15 cellular contexts compared by ENCODE assay signal in genomic region chr22:25119609-25120008, GRCh38.
DNase-seq lines count a peak whose midpoint lies in the region; ATAC-seq, FAIRE-seq and TF ChIP-seq lines count a peak whose summit lies in the region.
"Had no signal": no experiment of that assay in that cellular context is flagged by ENCODE, and none has a peak within 500 bp of the region (broad histone marks: within the 10 kb centered on the region; RNA-seq: fewer than 3 reads in every experiment).

No MANE protein-coding gene starts in this region.

- no peaks in the 10 kb centered on the region for H3K9me3 ChIP-seq in CD4-positive, alpha-beta memory T cell (ENCODE audit: control insufficient read depth in 1 of 2, low read length in 2 of 2)
- H3K9me3 ChIP-seq in iPS-20b (ENCODE audit: insufficient read depth, low read depth, low read length) = no peaks in the 10 kb centered on the region; the same call in 1 of the 2 replicates
- no peaks in the 10 kb centered on the region for H3K9me3 ChIP-seq in small intestine (ENCODE audit: control insufficient read depth, low read depth)

- FAIRE-seq in small intestine (lab: Jason Lieb, UNC) = no peak
- FAIRE-seq: GM12878 had no signal

- 41 to 69% (median 55%) methylated on average over 2 of the region's 2 CpGs for WGBS in small intestine, 3 donors

- peak overlapping the region; percentile 28; the same call in 1 of the 2 replicates for H3K9ac ChIP-seq in iPS-20b (ENCODE audit: low read depth, low read length)

- no peak for ATAC-seq in WTC11
- ATAC-seq in sciatic nerve = peak; percentile 34
- ATAC-seq in HG03520 (IDR thresholded peaks at IDR 0.05; ENCODE audit: unreplicated experiment) = no peak

- H3K27me3 Mint-ChIP-seq in CD4-positive, alpha-beta memory T cell = no peaks in the 10 kb centered on the region
- H3K27me3 Mint-ChIP-seq in WTC11 (ENCODE audit: low read depth) = no peaks in the 10 kb centered on the region

- peaks cover 0 to 4% of the 10 kb centered on the region in 2 donors for H3K36me3 Mint-ChIP-seq in CD4-positive, alpha-beta memory T cell
- H3K36me3 Mint-ChIP-seq in WTC11 = peaks cover 11% of the 10 kb centered on the region

- H3K4me3 ChIP-seq in CD4-positive, alpha-beta memory T cell (ENCODE audit: low read length in 2 of 2) = no peak overlapping the region
- no peak overlapping the region for H3K4me3 ChIP-seq in iPS-20b (ENCODE audit: low read length)
- H3K4me3 ChIP-seq in small intestine (ENCODE audit: low read depth in 1 of 2, low read length in 2 of 2) = no peak overlapping the region
- H3K4me3 ChIP-seq: GM12878 had no signal

- peak overlapping the region in 4 of 7 donors; percentile 1 to 79 (median 29) for H3K27ac Mint-ChIP-seq in CD4-positive, alpha-beta memory T cell
- H3K27ac Mint-ChIP-seq in WTC11 = peak overlapping the region; percentile 51
- H3K27ac Mint-ChIP-seq: activated T-helper 1 cell treated with anti-CD3 and anti-CD28 coated beads, Interleukin-12 subunit alpha, Interleukin-12 subunit beta, Interleukin-2, Interleukin-4 antibody, amounts not matched to agents 30 ng/mL and 10 ng/mL and 1 ng/mL, durations not matched to agents 14 hours and 24 hours and 36 hours; B cell; memory B cell; T-helper 1 cell treated with Interleukin-12 subunit alpha and Interleukin-12 subunit beta and Interleukin-4 antibody, amounts not matched to agents 30 μg/mL and 1 μg/mL, for 36 hours had no signal

- DNase-seq in CD4-positive, alpha-beta memory T cell = no peak
- DNase-seq in WTC11 (ENCODE audit: low spot score) (no peak), sciatic nerve (ENCODE audit: low spot score) (no peak), iPS-NIHi11 (ENCODE audit: low spot score) (no peak), GM10248 (ENCODE audit: extremely low spot score) (no peak), small intestine (no peak)
- DNase-seq: effector memory CD4-positive, alpha-beta T cell; GOT3 had no signal

- CTCF ChIA-PET in CD4-positive, alpha-beta memory T cell (lab: Charles Lee; ENCODE audit: partially characterized antibody) = no interaction called here
- CTCF ChIA-PET in WTC11 (lab: Charles Lee) = interaction anchor here (0.7 to 12.1 kb wide), 2 partner anchors 8 to 39 kb away, joined by 3 to 81 read pairs; no protein-coding TSS in a partner anchor
- CTCF ChIA-PET in GM10248 (lab: Yijun Ruan, JAX) = no interaction called here

- no peaks in the 10 kb centered on the region for H3K27me3 ChIP-seq in CD4-positive, alpha-beta memory T cell (ENCODE audit: insufficient read depth, low read length)
- no peaks in the 10 kb centered on the region for H3K27me3 ChIP-seq in iPS-20b (ENCODE audit: insufficient read depth, low read length)
- no peaks in the 10 kb centered on the region for H3K27me3 ChIP-seq in small intestine (ENCODE audit: control insufficient read depth in 2 of 2, insufficient read depth in 2 of 2, low read length in 2 of 2)

- intact Hi-C loops in CD4-positive, alpha-beta memory T cell (cut with micrococcal nuclease) = no loop called here
- intact Hi-C loops in sciatic nerve (cut with DNase I) = no loop called here

- no peak overlapping the region for H3K27ac ChIP-seq in CD4-positive, alpha-beta memory T cell (ENCODE audit: low read depth, low read length)
- H3K27ac ChIP-seq in iPS-20b (ENCODE audit: low read length) (no peak overlapping the region), small intestine (ENCODE audit: low read depth in 1 of 2, low read length in 1 of 2) (peak overlapping the region in 1 of 2 donors; percentile 91)

- H3K4me1 Mint-ChIP-seq in CD4-positive, alpha-beta memory T cell = no peaks in the 10 kb centered on the region
- H3K4me1 Mint-ChIP-seq in WTC11 = peaks cover 21% of the 10 kb centered on the region
- H3K4me1 Mint-ChIP-seq: B cell, memory B cell had no signal

- H3K9me3 Mint-ChIP-seq in CD4-positive, alpha-beta memory T cell = peaks cover 0 to 1% (median 0%) of the 10 kb centered on the region in 8 donors
- H3K9me3 Mint-ChIP-seq in WTC11 = peaks cover 15% of the 10 kb centered on the region

- POLR2A ChIA-PET in CD4-positive, alpha-beta memory T cell (lab: Charles Lee; ENCODE audit: partially characterized antibody) = no interaction called here
- POLR2A ChIA-PET in WTC11 (lab: Charles Lee) (no interaction called here), GM10248 (lab: Yijun Ruan, JAX) (no interaction called here)

- no peaks in the 10 kb centered on the region for H3K4me1 ChIP-seq in CD4-positive, alpha-beta memory T cell (ENCODE audit: insufficient read depth, low read length)
- H3K4me1 ChIP-seq in iPS-20b (ENCODE audit: insufficient read depth, low read length) (peaks cover 6% of the 10 kb centered on the region), small intestine (ENCODE audit: control insufficient read depth in 2 of 2, insufficient read depth in 1 of 2, low read depth in 1 of 2, low read length in 1 of 2) (peaks cover 0 to 3% of the 10 kb centered on the region in 2 donors)

- H3K4me3 Mint-ChIP-seq in CD4-positive, alpha-beta memory T cell = no peak overlapping the region
- no peak overlapping the region for H3K4me3 Mint-ChIP-seq in WTC11
- H3K4me3 Mint-ChIP-seq: activated T-helper 1 cell treated with anti-CD3 and anti-CD28 coated beads, Interleukin-12 subunit alpha, Interleukin-12 subunit beta, Interleukin-2, Interleukin-4 antibody, amounts not matched to agents 30 ng/mL and 10 ng/mL and 1 ng/mL, durations not matched to agents 14 hours and 24 hours and 36 hours; B cell; memory B cell; T-helper 1 cell treated with Interleukin-12 subunit alpha and Interleukin-12 subunit beta and Interleukin-4 antibody, amounts not matched to agents 30 μg/mL and 1 μg/mL, for 36 hours had no signal

- TF ChIP-seq CTCF in WTC11 (IDR thresholded peaks at IDR 0.05) (no peak), GM10248 (IDR thresholded peaks at IDR 0.05; ENCODE audit: control extremely low read depth, extremely low read depth, low read depth, missing control alignments) (no peak)

- no peaks in the 10 kb centered on the region for H3K36me3 ChIP-seq in CD4-positive, alpha-beta memory T cell (ENCODE audit: insufficient read depth, low read length)
- no peaks in the 10 kb centered on the region for H3K36me3 ChIP-seq in iPS-20b (ENCODE audit: insufficient read depth, low read depth, low read length)
- peaks cover 0 to 4% of the 10 kb centered on the region in 2 donors for H3K36me3 ChIP-seq in small intestine (ENCODE audit: control insufficient read depth in 2 of 2, insufficient read depth in 2 of 2, low read length in 2 of 2)

TF ChIP-seq in WTC11, 78 proteins besides CTCF, POLR2A, EP300 and RAD21:
- TF ChIP-seq TP53 (CRISPR knock-in tag; IDR thresholded peaks at IDR 0.05) (no peak), GABPB1 (CRISPR knock-in tag; IDR thresholded peaks at IDR 0.05) (no peak), GTF2I (CRISPR knock-in tag; conservative IDR thresholded peaks at IDR 0.05) (peak; percentile 82)
TF ChIP-seq in WTC11: peak in this region for 1.
